8 cellular contexts compared by ENCODE assay signal in the genomic region with DNA sequence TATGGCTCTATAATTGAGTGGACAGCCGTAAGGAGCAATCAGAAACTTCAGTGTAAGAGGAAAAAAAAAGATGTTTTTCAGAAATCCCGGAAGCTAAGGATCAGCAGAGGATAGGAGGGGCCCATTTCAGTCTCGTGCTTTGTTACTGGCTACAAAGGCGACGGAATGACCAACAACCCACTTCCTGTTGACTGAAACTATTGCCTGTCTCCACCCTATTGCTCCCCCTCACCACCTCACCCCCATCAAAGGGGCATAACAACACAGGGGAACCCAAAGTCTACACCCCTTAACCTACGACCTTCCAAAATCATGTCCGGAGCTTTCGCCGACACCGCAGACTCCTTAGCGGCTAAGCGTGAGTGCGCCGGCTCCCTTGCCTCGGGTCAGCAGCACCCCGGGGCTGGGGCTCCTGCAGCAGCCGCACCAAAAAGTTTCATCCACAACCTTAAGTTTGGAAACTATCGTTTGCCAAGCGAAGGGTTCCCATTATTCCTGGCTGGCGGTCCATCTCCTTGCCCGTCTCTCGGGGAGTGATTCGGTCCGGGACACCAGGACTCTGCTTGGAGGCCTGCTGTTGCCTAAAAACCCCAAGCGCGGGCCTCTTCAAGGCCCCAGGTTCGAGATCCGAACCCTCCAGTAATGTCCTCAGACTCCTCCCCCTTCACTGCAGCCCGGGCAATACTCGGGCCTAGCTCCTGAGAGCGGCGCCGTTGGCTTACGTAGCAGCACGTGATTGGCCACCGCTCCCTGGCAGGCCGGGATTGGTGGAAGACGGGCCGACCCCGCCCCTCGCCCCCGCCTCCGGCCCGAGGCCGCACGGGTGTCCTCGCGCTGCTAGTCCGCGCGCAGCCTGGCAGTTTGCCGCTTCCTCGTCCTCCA. TPM values are rescaled to one million over a fixed set of nuclear protein-coding genes. Genes with fewer than 3 reads are reported as not detected.
DNase-seq lines count a peak whose midpoint lies in the region; ATAC-seq lines count a peak whose summit lies in the region.

A gene (plus strand): TSS at position 840 of the 882 bp plus-strand sequence. CDS start 53 bp downstream, outside the sequence.

- peaks cover 23% of the 10 kb centered on the region for H3K36me3 Mint-ChIP-seq in effector memory CD8-positive, alpha-beta T cell (ENCODE audit: insufficient read depth)

- H3K4me1 Mint-ChIP-seq in effector memory CD8-positive, alpha-beta T cell (ENCODE audit: low read depth in 2 of 2): peaks cover 36 to 54% of the 10 kb centered on the region in 2 donors

- no peaks in the 10 kb centered on the region for H3K9me3 Mint-ChIP-seq in effector memory CD8-positive, alpha-beta T cell

- peak; percentile 77 for ATAC-seq in GM21360 (IDR thresholded peaks at IDR 0.05; ENCODE audit: unreplicated experiment)
- ATAC-seq in effector memory CD8-positive, alpha-beta T cell (replicated peaks): peak; percentile 83

- peak within 1 kb of the TSS; percentile 90 to 96 for H3K4me3 Mint-ChIP-seq in effector memory CD8-positive, alpha-beta T cell

- DNase-seq in COLO668 (lab: John Stamatoyannopoulos, UW; ENCODE audit: unreplicated experiment) (peak; percentile 100), HT1080 (ENCODE audit: low read depth) (peak; percentile 97), NOMO-1 treated with DMSO at 0.1 percent for 48 hours (lab: John Stamatoyannopoulos, UW; ENCODE audit: unreplicated experiment) (peak; percentile 97), medulla oblongata (ENCODE audit: extremely low spot score) (peak; percentile 98)
- peak; percentile 97 to 98 for DNase-seq in activated CD8-positive, alpha-beta memory T cell treated with anti-CD3 and anti-CD28 coated beads for 4 hours (ENCODE audit: low read depth in 2 of 2)
- DNase-seq in effector memory CD8-positive, alpha-beta T cell: peak; percentile 96 to 97 (median 97)
- peak; percentile 97 for DNase-seq in stimulated activated CD8-positive, alpha-beta memory T cell treated with anti-CD3 and anti-CD28 coated beads, Interleukin-12 subunit alpha, Interleukin-12 subunit beta, amount 100 ng/mL, for 1 hour (ENCODE audit: low read depth)

- H3K27me3 Mint-ChIP-seq in effector memory CD8-positive, alpha-beta T cell: no peaks in the 10 kb centered on the region

- H3K27ac Mint-ChIP-seq in effector memory CD8-positive, alpha-beta T cell: peak within 1 kb of the TSS; percentile 99 to 100

RNA-seq across cellular contexts. Expression of the gene that starts here (rescaled TPM):
- total RNA-seq in HT1080 (2014; rRNA removed; shearing (Covaris generic)): 41.1 and 47.0 TPM in 2 replicates
- polyA plus RNA-seq in HT1080 (2015; cell fraction: cytosol; rRNA removed): 33.3 and 42.5 TPM in 2 replicates
- polyA plus RNA-seq in HT1080 (2015; cell fraction: nucleus; rRNA removed): 110 and 111 TPM in 2 replicates

Comparison
In these comparisons a context has a peak if more than half of its experiments do, and no peak if none do; other contexts are left out.
1. Peak in every context shown above with its lines: DNase-seq and ATAC-seq.